ENCODE assay signal across 18 cellular contexts in genomic region chr12:92416385-92416812, GRCh38.
DNase-seq lines count a peak whose midpoint lies in the region; ATAC-seq and TF ChIP-seq lines count a peak whose summit lies in the region.
"Had no signal": no experiment of that assay in that cellular context is flagged by ENCODE, and none has a peak within 500 bp of the region (broad histone marks: within the 10 kb centered on the region; RNA-seq: fewer than 3 reads in every experiment).

No MANE protein-coding gene starts in this region.

- no peak overlapping the region for H3K9ac ChIP-seq in OCI-LY3 (ENCODE audit: low read length)
- H3K9ac ChIP-seq: GM23248 had no signal

- H3K4me3 Mint-ChIP-seq in stimulated activated naive B cell treated with anti-CD40 and anti-IgM and Interleukin-4, amounts not matched to agents 10 μg/mL and 1 μg/mL and 100 μg/mL, for 72 hours, result no peak overlapping the region

- H3K4me1 Mint-ChIP-seq in stimulated activated naive B cell treated with anti-CD40 and anti-IgM and Interleukin-4, amounts not matched to agents 10 μg/mL and 1 μg/mL and 100 μg/mL, for 72 hours, result peaks cover 29 to 48% of the 10 kb centered on the region in 2 donors

- no peak overlapping the region for H3K4me3 ChIP-seq in cardiac muscle cell
- H3K4me3 ChIP-seq in OCI-LY3 (ENCODE audit: low read length), result no peak overlapping the region; the same call in 1 of the 2 replicates
- H3K4me3 ChIP-seq in heart right ventricle, result no peak overlapping the region
- H3K4me3 ChIP-seq: GM23248 had no signal

- H2AFZ ChIP-seq in OCI-LY3 (ENCODE audit: low read depth, low read length), result peak overlapping the region; percentile 12
- H2AFZ ChIP-seq: GM23248 had no signal

- WGBS in heart right ventricle, 2 donors, result 27 to 29% methylated on average over 4 of the region's 4 CpGs

- H3K4me1 ChIP-seq in cardiac muscle cell (ENCODE audit: low read depth) (peaks cover 12% of the 10 kb centered on the region), OCI-LY3 (ENCODE audit: low read length) (peaks cover 53% of the 10 kb centered on the region), heart right ventricle (peaks cover 0 to 32% (median 17%) of the 10 kb centered on the region in 9 donors)

- H3K27me3 ChIP-seq in cardiac muscle cell (no peaks in the 10 kb centered on the region), OCI-LY3 (ENCODE audit: low read depth, low read length) (no peaks in the 10 kb centered on the region), heart right ventricle (no peaks in the 10 kb centered on the region)

- H3K27ac ChIP-seq in cardiac muscle cell (peak overlapping the region; percentile 49), OCI-LY3 (ENCODE audit: low read length) (no peak overlapping the region), heart right ventricle (peak overlapping the region in 4 of 10 donors; percentile 5 to 52 (median 30))
- H3K27ac ChIP-seq: C4-2B, GM23248 had no signal

- no peaks in the 10 kb centered on the region for H3K36me3 ChIP-seq in cardiac muscle cell
- no peaks in the 10 kb centered on the region for H3K36me3 ChIP-seq in OCI-LY3 (replicated peaks; ENCODE audit: low read depth, low read length)
- no peaks in the 10 kb centered on the region for H3K36me3 ChIP-seq in heart right ventricle

- peak overlapping the region; percentile 48 for H3K4me2 ChIP-seq in OCI-LY3 (ENCODE audit: low read length)

- peak overlapping the region; percentile 83 for H3K27ac Mint-ChIP-seq in stimulated activated naive B cell treated with anti-CD40 and anti-IgM and Interleukin-4, amounts not matched to agents 10 μg/mL and 1 μg/mL and 100 μg/mL, for 72 hours

- intact Hi-C loops in cardiac septum (cut with DNase I), result loop anchor here (10.0 kb wide), 1 partner anchor 112 kb away; no protein-coding TSS in a partner anchor
- intact Hi-C loops in heart right ventricle (cut with DNase I), result loop anchor here in 6 of 10 donors (10.0 kb wide), 4 partner anchors 138 to 1032 kb away; partner anchors contain the start of gene BTG1 (in 1 of the 6)

- H3K9me3 ChIP-seq in cardiac muscle cell (ENCODE audit: low read depth) (no peaks in the 10 kb centered on the region), OCI-LY3 (ENCODE audit: insufficient read depth, low read length) (no peaks in the 10 kb centered on the region), heart right ventricle (no peaks in the 10 kb centered on the region)

- H3K27me3 Mint-ChIP-seq in stimulated activated naive B cell treated with anti-CD40 and anti-IgM and Interleukin-4, amounts not matched to agents 10 μg/mL and 1 μg/mL and 100 μg/mL, for 72 hours, result no peaks in the 10 kb centered on the region

- H3K36me3 Mint-ChIP-seq in stimulated activated naive B cell treated with anti-CD40 and anti-IgM and Interleukin-4, amounts not matched to agents 10 μg/mL and 1 μg/mL and 100 μg/mL, for 72 hours, result peaks cover 0 to 6% of the 10 kb centered on the region in 2 donors

- no peaks in the 10 kb centered on the region for H3K79me2 ChIP-seq in OCI-LY3 (ENCODE audit: low read length)

- ATAC-seq in heart right ventricle (peak in 6 of 8 donors; percentile 29 to 79 (median 42)), GM21528 (IDR thresholded peaks at IDR 0.05; ENCODE audit: low FRiP score, unreplicated experiment) (no peak), HG02798 (IDR thresholded peaks at IDR 0.05; ENCODE audit: poor library complexity, unreplicated experiment) (no peak)
- ATAC-seq in stimulated activated naive B cell treated with anti-CD40 and anti-IgM and Interleukin-4, amounts not matched to agents 10 μg/mL and 1 μg/mL and 100 μg/mL, for 72 hours (replicated peaks), result no peak

- peaks cover 0 to 2% of the 10 kb centered on the region in 2 donors for H3K9me3 Mint-ChIP-seq in stimulated activated naive B cell treated with anti-CD40 and anti-IgM and Interleukin-4, amounts not matched to agents 10 μg/mL and 1 μg/mL and 100 μg/mL, for 72 hours

- no peaks in the 10 kb centered on the region for H4K20me1 ChIP-seq in OCI-LY3 (ENCODE audit: insufficient read depth, low read length)

- DNase-seq in cardiac muscle cell (ENCODE audit: low read depth in 1 of 2, low spot score in 1 of 2), result peak in 1 of 2 donors; percentile 69
- no peak for DNase-seq in cardiac septum (ENCODE audit: low spot score)
- no peak for DNase-seq in heart right ventricle
- DNase-seq in stimulated activated naive B cell treated with anti-CD40 and anti-IgM and Interleukin-4, amounts not matched to agents 10 μg/mL and 1 μg/mL and 100 μg/mL, for 72 hours, result no peak
- no peak for DNase-seq in GM03348 (ENCODE audit: low spot score)
- DNase-seq: GM23248, HCEC 1CT, KG1, NCI-H1105, NCI-H2081, NCI-H2171, NCI-H446, NCI-H526, SHP77 had no signal

- TF ChIP-seq CTCF in cardiac muscle cell (IDR thresholded peaks at IDR 0.05; ENCODE audit: low read depth, low read length) (no peak), OCI-LY3 (IDR thresholded peaks at IDR 0.05; ENCODE audit: low read depth, low read length) (no peak), heart right ventricle (IDR thresholded peaks at IDR 0.05) (no peak)

Comparison
In these comparisons a context has a peak if more than half of its experiments do, and no peak if none do; other contexts are left out.
1. ATAC-seq: peak in heart right ventricle (6 of 8); none in stimulated activated naive B cell treated with anti-CD40 and anti-IgM and Interleukin-4, amounts not matched to agents 10 μg/mL and 1 μg/mL and 100 μg/mL, for 72 hours (0 of 2), GM21528 (single experiment) and HG02798 (single experiment).